30 cellular contexts compared by ENCODE assay signal in genomic region chr14:84181072-84181471, GRCh38.
"Had no signal": no experiment of that assay in that cellular context is flagged by ENCODE, and none has a peak within 500 bp of the region (broad histone marks: within the 10 kb centered on the region; RNA-seq: fewer than 3 reads in every experiment).

No MANE protein-coding gene starts in this region.

- H3K9ac ChIP-seq: parathyroid adenoma had no signal

- H3K27ac Mint-ChIP-seq: memory B cell; naive B cell; natural killer cell treated with Interleukin-12 subunit alpha and Interleukin-12 subunit beta and Interleukin-15 and Interleukin-18, amount 100 ng/mL, for 72 hours; progenitor cell of endocrine pancreas; stimulated activated naive CD8-positive, alpha-beta T cell treated with anti-CD3 and anti-CD28 coated beads, Interleukin-15, amount 100 ng/mL, for 72 hours had no signal

- H3K27ac ChIP-seq: dorsolateral prefrontal cortex, epithelial cell of prostate, gastrocnemius medialis, heart left ventricle, hepatocyte, neutrophil, parathyroid adenoma, right lobe of liver, suprapubic skin, transverse colon, upper lobe of right lung, uterus had no signal

- H3K9me3 Mint-ChIP-seq: neural crest cell had no signal

- H3K4me1 ChIP-seq: gastrocnemius medialis, heart left ventricle, parathyroid adenoma, right lobe of liver, suprapubic skin, transverse colon, upper lobe of right lung, uterus had no signal

- ATAC-seq: esophagus mucosa; gastrocnemius medialis; heart left ventricle; left lobe of liver; natural killer cell treated with Interleukin-12 subunit alpha and Interleukin-12 subunit beta and Interleukin-15 and Interleukin-18, amount 100 ng/mL, for 72 hours; right lobe of liver; stimulated activated naive CD8-positive, alpha-beta T cell treated with anti-CD3 and anti-CD28 coated beads, Interleukin-15, amount 100 ng/mL, for 72 hours; upper lobe of right lung had no signal

- H2AFZ ChIP-seq: hepatocyte, parathyroid adenoma had no signal

- H3K79me2 ChIP-seq: hepatocyte, parathyroid adenoma had no signal

- H3K27me3 Mint-ChIP-seq: memory B cell; naive B cell; natural killer cell treated with Interleukin-12 subunit alpha and Interleukin-12 subunit beta and Interleukin-15 and Interleukin-18, amount 100 ng/mL, for 72 hours; progenitor cell of endocrine pancreas; stimulated activated naive CD8-positive, alpha-beta T cell treated with anti-CD3 and anti-CD28 coated beads, Interleukin-15, amount 100 ng/mL, for 72 hours had no signal

- H3K36me3 Mint-ChIP-seq: memory B cell; naive B cell; natural killer cell treated with Interleukin-12 subunit alpha and Interleukin-12 subunit beta and Interleukin-15 and Interleukin-18, amount 100 ng/mL, for 72 hours had no signal

- H3K4me2 ChIP-seq: hepatocyte, smooth muscle cell had no signal

- H3K36me3 ChIP-seq: gastrocnemius medialis, heart left ventricle, neutrophil, right lobe of liver, suprapubic skin, transverse colon, upper lobe of right lung, uterus had no signal

- H3K4me3 Mint-ChIP-seq: memory B cell; naive B cell; natural killer cell treated with Interleukin-12 subunit alpha and Interleukin-12 subunit beta and Interleukin-15 and Interleukin-18, amount 100 ng/mL, for 72 hours; neural crest cell; stimulated activated naive CD8-positive, alpha-beta T cell treated with anti-CD3 and anti-CD28 coated beads, Interleukin-15, amount 100 ng/mL, for 72 hours had no signal

- H3K27me3 ChIP-seq: dorsolateral prefrontal cortex, gastrocnemius medialis, heart left ventricle, hepatocyte, neutrophil, right lobe of liver, suprapubic skin, transverse colon, upper lobe of right lung, uterus had no signal

- H3K9me3 ChIP-seq: gastrocnemius medialis, heart left ventricle, neutrophil, right lobe of liver, suprapubic skin, upper lobe of right lung, uterus had no signal

- DNase-seq: dorsolateral prefrontal cortex; effector CD4-positive, alpha-beta T cell; foreskin fibroblast; gastrocnemius medialis; heart left ventricle; kidney; naive B cell; right lobe of liver; stimulated activated CD4-positive, alpha-beta T cell treated with anti-CD3 and anti-CD28 coated beads, Interleukin-12 subunit alpha, Interleukin-12 subunit beta, amount 100 ng/mL, for 4 hours; stimulated activated CD4-positive, alpha-beta T cell treated with anti-CD3 and anti-CD28 coated beads, Interleukin-1b, Interleukin-23, amount 100 ng/mL, for 48 hours; stimulated activated CD4-positive, alpha-beta T cell treated with anti-CD3 and anti-CD28 coated beads, Interleukin-4, amount 100 ng/mL, for 1 hour; stimulated activated CD8-positive, alpha-beta memory T cell treated with anti-CD3 and anti-CD28 coated beads, Interleukin-4, amount 100 ng/mL, for 48 hours; stimulated activated naive CD4-positive, alpha-beta T cell; stimulated activated naive CD8-positive, alpha-beta T cell treated with anti-CD3 and anti-CD28 coated beads, Interleukin-15, amount 100 ng/mL, for 72 hours; transverse colon; upper lobe of right lung; uterus had no signal

- H3K4me3 ChIP-seq: dorsolateral prefrontal cortex, gastrocnemius medialis, heart left ventricle, hepatocyte, lung, right lobe of liver, smooth muscle cell, suprapubic skin, transverse colon, upper lobe of right lung, uterus had no signal

- H3K4me1 Mint-ChIP-seq: memory B cell; naive B cell; neural crest cell; stimulated activated naive CD8-positive, alpha-beta T cell treated with anti-CD3 and anti-CD28 coated beads, Interleukin-15, amount 100 ng/mL, for 72 hours had no signal
